ENCODE assay signal across 10 cellular contexts in genomic region chr14:51738754-51739153, GRCh38.
DNase-seq lines count a peak whose midpoint lies in the region; ATAC-seq and TF ChIP-seq lines count a peak whose summit lies in the region.
"Had no signal": no experiment of that assay in that cellular context is flagged by ENCODE, and none has a peak within 500 bp of the region (broad histone marks: within the 10 kb centered on the region; RNA-seq: fewer than 3 reads in every experiment).

No MANE protein-coding gene starts in this region.

- CTCF ChIA-PET in RWPE1 (lab: Yijun Ruan, JAX), result interaction anchor here (0.6 kb wide), 1 partner anchor 11 kb away, joined by 3 read pairs; no protein-coding TSS in a partner anchor
- CTCF ChIA-PET in CD4-positive, alpha-beta memory T cell (lab: Charles Lee; ENCODE audit: partially characterized antibody), result interaction anchor here (1.7 kb wide), 1 partner anchor 240 kb away, joined by 4 read pairs; no protein-coding TSS in a partner anchor

- H3K36me3 Mint-ChIP-seq in endodermal cell (ENCODE audit: low read depth), result no peaks in the 10 kb centered on the region
- no peaks in the 10 kb centered on the region for H3K36me3 Mint-ChIP-seq in CD4-positive, alpha-beta memory T cell

- no peaks in the 10 kb centered on the region for H3K9me3 ChIP-seq in endodermal cell (ENCODE audit: control insufficient read depth, low read length)
- no peaks in the 10 kb centered on the region for H3K9me3 ChIP-seq in CD4-positive, alpha-beta memory T cell (ENCODE audit: control insufficient read depth in 1 of 2, low read length in 2 of 2)

- H3K27ac ChIP-seq in endodermal cell (ENCODE audit: low read depth, low read length) (no peak overlapping the region), RWPE1 (no peak overlapping the region)
- no peak overlapping the region for H3K27ac ChIP-seq in CD4-positive, alpha-beta memory T cell (ENCODE audit: low read depth, low read length)

- H3K4me3 ChIP-seq in GM12875 (ENCODE audit: low read depth, low read length) (no peak overlapping the region), endodermal cell (ENCODE audit: low read length) (no peak overlapping the region)
- H3K4me3 ChIP-seq in CD4-positive, alpha-beta memory T cell (ENCODE audit: low read length in 2 of 2), result no peak overlapping the region

- POLR2A ChIA-PET in RWPE1 (lab: Yijun Ruan, JAX; ENCODE audit: low non-redundant PET), result no interaction called here
- POLR2A ChIA-PET in CD4-positive, alpha-beta memory T cell (lab: Charles Lee; ENCODE audit: partially characterized antibody), result no interaction called here

- no peaks in the 10 kb centered on the region for H3K9me3 Mint-ChIP-seq in endodermal cell
- H3K9me3 Mint-ChIP-seq in CD4-positive, alpha-beta memory T cell, result peaks cover 0 to 2% (median 0%) of the 10 kb centered on the region in 8 donors

- H3K9ac ChIP-seq in endodermal cell (ENCODE audit: extremely low read depth, low read length, poor library complexity, severe bottlenecking), result no peak overlapping the region

- no peaks in the 10 kb centered on the region for H3K36me3 ChIP-seq in endodermal cell (ENCODE audit: control insufficient read depth, insufficient read depth, low read length)
- H3K36me3 ChIP-seq in CD4-positive, alpha-beta memory T cell (ENCODE audit: insufficient read depth, low read length), result no peaks in the 10 kb centered on the region

- H3K4me3 Mint-ChIP-seq in endodermal cell, result no peak overlapping the region
- H3K4me3 Mint-ChIP-seq in CD4-positive, alpha-beta memory T cell, result no peak overlapping the region

- 83 to 86% methylated on average over 7 to 8 of the region's 8 CpGs for whole genome bisulfite sequencing in endodermal cell (ENCODE audit: insufficient coverage in 1 of 2, insufficient read length in 1 of 2), 2 experiments

- no peaks in the 10 kb centered on the region for H3K27me3 ChIP-seq in endodermal cell (ENCODE audit: control insufficient read depth, insufficient read depth, low read length, poor library complexity, severe bottlenecking)
- H3K27me3 ChIP-seq in CD4-positive, alpha-beta memory T cell (ENCODE audit: insufficient read depth, low read length), result no peaks in the 10 kb centered on the region

- TF ChIP-seq CTCF in GM12875 (IDR thresholded peaks at IDR 0.05; ENCODE audit: borderline replicate concordance, insufficient read depth, low read depth, low read length), result 0 out of 2 replicates have a peak, but pooled peaks have one; percentile 18
- peak; percentile 67 for TF ChIP-seq CTCF in endodermal cell (conservative IDR thresholded peaks at IDR 0.05)
- TF ChIP-seq CTCF in RWPE1 (conservative IDR thresholded peaks at IDR 0.05; ENCODE audit: low read depth), result no peak

- no peaks in the 10 kb centered on the region for H3K27me3 Mint-ChIP-seq in endodermal cell (ENCODE audit: insufficient read depth)
- H3K27me3 Mint-ChIP-seq in CD4-positive, alpha-beta memory T cell, result peaks cover 3% of the 10 kb centered on the region in 2 donors

- H3K4me1 Mint-ChIP-seq in endodermal cell, result no peaks in the 10 kb centered on the region
- H3K4me1 Mint-ChIP-seq in CD4-positive, alpha-beta memory T cell, result peaks cover 0 to 5% (median 1%) of the 10 kb centered on the region in 4 donors

- intact Hi-C loops in CD4-positive, alpha-beta memory T cell (cut with micrococcal nuclease), result no loop called here

- DNase-seq in endodermal cell (peak; percentile 89), RWPE1 (ENCODE audit: low spot score) (no peak), NCI-H510A (lab: John Stamatoyannopoulos, UW) (no peak)
- no peak for DNase-seq in CD4-positive, alpha-beta memory T cell
- DNase-seq in stimulated activated naive CD8-positive, alpha-beta T cell treated with anti-CD3 and anti-CD28 coated beads, Interleukin-15, Interleukin-2, amounts not matched to agents 100 U/mL and 50 U/mL, for 24 hours, result no peak
- DNase-seq: caudate nucleus, hypothalamus had no signal

- H3K4me1 ChIP-seq in endodermal cell (ENCODE audit: control insufficient read depth, insufficient read depth, low read length), result no peaks in the 10 kb centered on the region
- no peaks in the 10 kb centered on the region for H3K4me1 ChIP-seq in CD4-positive, alpha-beta memory T cell (ENCODE audit: insufficient read depth, low read length)

- ATAC-seq in GM21390 (IDR thresholded peaks at IDR 0.05; ENCODE audit: unreplicated experiment), result peak; percentile 86
- ATAC-seq in HG03520 (IDR thresholded peaks at IDR 0.05; ENCODE audit: unreplicated experiment), result peak; percentile 92
- ATAC-seq in stimulated activated naive CD8-positive, alpha-beta T cell treated with anti-CD3 and anti-CD28 coated beads, Interleukin-15, Interleukin-2, amounts not matched to agents 100 U/mL and 50 U/mL, for 24 hours, result no peak

- no peak overlapping the region for H3K27ac Mint-ChIP-seq in endodermal cell
- no peak overlapping the region for H3K27ac Mint-ChIP-seq in CD4-positive, alpha-beta memory T cell
